Comparison of ENCODE assay signal across 2 cellular contexts in the genomic region with DNA sequence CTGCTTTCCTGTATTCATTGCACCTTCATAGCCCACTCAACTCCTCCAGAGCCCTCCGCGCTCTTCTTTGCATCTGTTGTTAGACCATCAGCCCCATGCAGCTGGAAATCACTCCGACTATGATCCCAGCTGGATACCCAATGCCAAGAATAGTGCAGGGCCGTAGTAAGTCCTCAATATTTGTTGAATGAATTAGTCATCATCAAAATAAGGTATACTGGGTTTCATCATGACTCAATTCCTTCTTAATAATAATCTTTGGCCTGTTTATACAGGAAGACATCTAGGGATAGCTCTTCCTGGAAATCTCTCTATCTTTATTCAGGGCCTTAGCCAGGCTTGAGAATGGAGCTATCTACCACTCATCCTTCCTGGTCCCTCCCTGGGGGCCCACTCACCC.
A peak's percentile ranks its signal among the peaks of the same experiment; 100 is the strongest.
TF ChIP-seq lines count a peak whose summit lies in the region.

No MANE protein-coding gene starts in this region.

TF ChIP-seq in SK-N-SH, 30 proteins besides CTCF, POLR2A, EP300 and RAD21 (continued from another document):
- no peak for TF ChIP-seq REST (IDR thresholded peaks at IDR 0.05; ENCODE audit: low read depth, low read length)
- no peak for TF ChIP-seq NRF1 (IDR thresholded peaks at IDR 0.05; ENCODE audit: low read depth, low read length)
- TF ChIP-seq TCF12 (IDR thresholded peaks at IDR 0.05) = peak; percentile 37

TF ChIP-seq in SK-N-SH treated with all-trans-retinoic acid at 6 μM for 48 hours, 23 proteins besides CTCF, POLR2A, EP300 and RAD21 (continued from another document):
- TF ChIP-seq, protein P1, sequence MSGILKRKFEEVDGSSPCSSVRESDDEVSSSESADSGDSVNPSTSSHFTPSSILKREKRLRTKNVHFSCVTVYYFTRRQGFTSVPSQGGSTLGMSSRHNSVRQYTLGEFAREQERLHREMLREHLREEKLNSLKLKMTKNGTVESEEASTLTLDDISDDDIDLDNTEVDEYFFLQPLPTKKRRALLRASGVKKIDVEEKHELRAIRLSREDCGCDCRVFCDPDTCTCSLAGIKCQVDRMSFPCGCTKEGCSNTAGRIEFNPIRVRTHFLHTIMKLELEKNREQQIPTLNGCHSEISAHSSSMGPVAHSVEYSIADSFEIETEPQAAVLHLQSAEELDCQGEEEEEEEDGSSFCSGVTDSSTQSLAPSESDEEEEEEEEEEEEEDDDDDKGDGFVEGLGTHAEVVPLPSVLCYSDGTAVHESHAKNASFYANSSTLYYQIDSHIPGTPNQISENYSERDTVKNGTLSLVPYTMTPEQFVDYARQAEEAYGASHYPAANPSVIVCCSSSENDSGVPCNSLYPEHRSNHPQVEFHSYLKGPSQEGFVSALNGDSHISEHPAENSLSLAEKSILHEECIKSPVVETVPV (CRISPR knock-in tag; IDR thresholded peaks at IDR 0.05) = no peak
- TF ChIP-seq RARB (CRISPR knock-in tag; IDR thresholded peaks at IDR 0.05) (no peak), ARNTL (CRISPR knock-in tag; IDR thresholded peaks at IDR 0.05; ENCODE audit: borderline replicate concordance, low read depth) (no peak), OSR1 (CRISPR knock-in tag; IDR thresholded peaks at IDR 0.05) (no peak), ZC3H10 (CRISPR knock-in tag; IDR thresholded peaks at IDR 0.05) (no peak), POU6F1 (CRISPR knock-in tag; IDR thresholded peaks at IDR 0.05; ENCODE audit: borderline replicate concordance, low read depth) (no peak), ZFP30 (CRISPR knock-in tag; IDR thresholded peaks at IDR 0.05) (no peak)
